Comparison of ENCODE assay signal across 9 cellular contexts in the genomic region with DNA sequence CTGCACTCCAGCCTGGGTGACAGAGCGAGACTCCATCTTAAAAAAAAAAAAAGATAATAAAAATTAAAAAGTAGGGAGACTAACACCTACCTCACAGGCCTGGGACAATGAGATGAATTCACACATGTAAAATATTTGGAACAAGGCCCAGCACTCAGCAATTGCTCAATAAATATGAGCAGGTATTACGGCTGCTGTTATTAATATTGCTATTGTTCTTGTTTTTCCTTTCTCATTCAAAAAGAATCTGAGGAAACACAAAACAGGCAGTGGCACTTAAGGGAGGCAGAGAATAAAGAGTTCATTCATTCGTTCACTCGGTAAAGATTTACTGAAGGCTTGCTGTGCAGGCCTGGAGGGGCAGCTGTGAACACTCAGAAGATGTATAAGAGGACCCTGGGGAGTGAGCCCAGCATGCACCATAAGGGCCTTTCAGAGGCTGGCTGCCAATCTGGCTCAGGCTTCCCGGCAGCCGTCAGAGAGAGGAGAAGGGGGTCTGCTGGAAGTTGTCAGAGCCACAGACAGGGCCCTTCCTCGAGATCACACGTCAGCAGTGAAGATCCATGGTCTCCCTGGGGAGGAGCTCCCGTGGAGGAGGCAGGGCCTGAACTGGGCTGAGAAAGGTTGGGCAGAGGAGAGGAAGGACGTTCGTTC.
DNase-seq lines count a peak whose midpoint lies in the region; ATAC-seq lines count a peak whose summit lies in the region.
"Had no signal": no experiment of that assay in that cellular context is flagged by ENCODE, and none has a peak within 500 bp of the region (broad histone marks: within the 10 kb centered on the region; RNA-seq: fewer than 3 reads in every experiment).

No MANE protein-coding gene starts in this region.

- peak overlapping the region in 1 of 2 donors; percentile 15 for H3K9ac ChIP-seq in mucosa of rectum (ENCODE audit: low read depth in 1 of 2, low read length in 2 of 2)

- no peaks in the 10 kb centered on the region for H3K9me3 ChIP-seq in mucosa of rectum (ENCODE audit: control insufficient read depth in 2 of 2, low read length in 2 of 2)

- no peaks in the 10 kb centered on the region for H3K36me3 ChIP-seq in mucosa of rectum (ENCODE audit: control insufficient read depth in 2 of 2, insufficient read depth in 2 of 2, low read length in 2 of 2)

- H3K27me3 ChIP-seq in mucosa of rectum (ENCODE audit: control insufficient read depth in 2 of 2, insufficient read depth in 2 of 2, low read length in 2 of 2): no peaks in the 10 kb centered on the region

- H3K4me3 ChIP-seq in mucosa of rectum (ENCODE audit: low read length in 2 of 2): no peak overlapping the region

- no peak for ATAC-seq in HG03280 (IDR thresholded peaks at IDR 0.05; ENCODE audit: unreplicated experiment)

- peak overlapping the region; percentile 24 to 49 for H3K27ac ChIP-seq in mucosa of rectum (ENCODE audit: low read depth in 2 of 2, low read length in 2 of 2)

- DNase-seq in DMS79 (lab: John Stamatoyannopoulos, UW): peak; percentile 82
- peak; percentile 93 for DNase-seq in NCI-H1436 treated with DMSO at 0.1 percent for 48 hours (lab: John Stamatoyannopoulos, UW)
- peak; percentile 36 for DNase-seq in brain pericyte (ENCODE audit: low read depth, low spot score)
- DNase-seq in iPS-NIHi11 (ENCODE audit: low spot score): no peak
- no peak for DNase-seq in activated CD4-positive, alpha-beta T cell treated with anti-CD3 and anti-CD28 coated beads for 4 hours
- DNase-seq: head of caudate nucleus, midbrain had no signal

- peaks cover 56 to 57% of the 10 kb centered on the region in 2 donors for H3K4me1 ChIP-seq in mucosa of rectum (ENCODE audit: control insufficient read depth in 2 of 2, insufficient read depth in 2 of 2, low read length in 2 of 2)

Comparison
In these comparisons a context has a peak if more than half of its experiments do, and no peak if none do; other contexts are left out.
1. DNase-seq: peak in DMS79 (single experiment), NCI-H1436 treated with DMSO at 0.1 percent for 48 hours (single experiment) and brain pericyte (single experiment); none in iPS-NIHi11 (single experiment) and activated CD4-positive, alpha-beta T cell treated with anti-CD3 and anti-CD28 coated beads for 4 hours (0 of 2).